ENCODE assay signal across 24 cellular contexts in genomic region chr21:45472445-45473365, GRCh38.
DNase-seq lines count a peak whose midpoint lies in the region; ATAC-seq, FAIRE-seq and TF ChIP-seq lines count a peak whose summit lies in the region.
"Had no signal": no experiment of that assay in that cellular context is flagged by ENCODE, and none has a peak within 500 bp of the region (broad histone marks: within the 10 kb centered on the region; RNA-seq: fewer than 3 reads in every experiment).

No MANE protein-coding gene starts in this region.

- FAIRE-seq in HepG2 (lab: Jason Lieb, UNC), result no peak
- no peak for FAIRE-seq in HTR-8/SVneo (lab: Jason Lieb, UNC)
- FAIRE-seq: GM12892 had no signal

- H3K9me3 Mint-ChIP-seq in Caco-2 (ENCODE audit: unreplicated experiment), result no peaks in the 10 kb centered on the region
- H3K9me3 Mint-ChIP-seq: CD8-positive, alpha-beta memory T cell; central memory CD8-positive, alpha-beta T cell; neural crest cell had no signal

- H3K36me3 Mint-ChIP-seq in Caco-2 (ENCODE audit: insufficient read depth, unreplicated experiment), result peaks cover 58% of the 10 kb centered on the region
- H3K36me3 Mint-ChIP-seq: CD8-positive, alpha-beta memory T cell had no signal

- H3K9me2 ChIP-seq in OCI-LY7 (ENCODE audit: insufficient read depth, low read length), result no peaks in the 10 kb centered on the region
- H3K9me2 ChIP-seq: SK-N-SH had no signal

- TF ChIP-seq CTCF in Caco-2 (IDR thresholded peaks at IDR 0.05; ENCODE audit: insufficient read depth in 1 of 2, low read depth in 1 of 2, low read length in 1 of 2, severe bottlenecking in 1 of 2, unreplicated experiment in 1 of 2), result no peak
- no peak for TF ChIP-seq CTCF in ascending aorta (IDR thresholded peaks at IDR 0.05)
- TF ChIP-seq CTCF in HepG2 (CRISPR knock-in tag; IDR thresholded peaks at IDR 0.05), result peak; percentile 52
- TF ChIP-seq CTCF in OCI-LY7 (conservative IDR thresholded peaks at IDR 0.05; ENCODE audit: low read length), result no peak

- TF ChIP-seq RAD21 in HepG2 (CRISPR knock-in tag; IDR thresholded peaks at IDR 0.05), result no peak; the same call in 1 of the 2 replicates

- H2AFZ ChIP-seq in HepG2 (ENCODE audit: low read length) (no peak overlapping the region), OCI-LY7 (ENCODE audit: low read length) (no peak overlapping the region)

- H3K27me3 Mint-ChIP-seq in Caco-2 (ENCODE audit: insufficient read depth, unreplicated experiment), result no peaks in the 10 kb centered on the region
- H3K27me3 Mint-ChIP-seq: CD8-positive, alpha-beta memory T cell; central memory CD8-positive, alpha-beta T cell had no signal

- no peaks in the 10 kb centered on the region for H4K20me1 ChIP-seq in HepG2 (ENCODE audit: insufficient read depth, low read length)
- no peaks in the 10 kb centered on the region for H4K20me1 ChIP-seq in OCI-LY7 (ENCODE audit: insufficient read depth, low read length)

- H3K27ac Mint-ChIP-seq in Caco-2 (ENCODE audit: unreplicated experiment), result peak overlapping the region; percentile 86
- H3K27ac Mint-ChIP-seq: activated CD4-positive, alpha-beta memory T cell treated with anti-CD3 and anti-CD28 coated beads, Interleukin-2, amount 10 ng/mL, durations not matched to agents 7 days and 5 days; CD8-positive, alpha-beta memory T cell had no signal

- CTCF ChIA-PET in Caco-2 (lab: Charles Lee), result interaction anchor here (1.3 to 1.4 kb wide), 2 partner anchors 13 to 116 kb away, joined by 3 read pairs; no protein-coding TSS in a partner anchor
- CTCF ChIA-PET in HepG2 (lab: Yijun Ruan, JAX; ENCODE audit: low intra/inter-chr PET ratio, low total read pairs), result no interaction called here
- CTCF ChIA-PET in OCI-LY7 (lab: Charles Lee; ENCODE audit: unreplicated experiment), result interaction anchor here (0.6 kb wide), 1 partner anchor 506 kb away, joined by 3 read pairs; no protein-coding TSS in a partner anchor

- H3K4me3 ChIP-seq in Caco-2 (ENCODE audit: low read depth, low read length) (no peak overlapping the region), ascending aorta (no peak overlapping the region), HepG2 (replicated peaks in 1 of 3; ENCODE audit: insufficient read depth in 1 of 3, low read depth in 2 of 3, low read length in 3 of 3) (0 out of 6 replicates have a peak overlapping the region, but pooled peaks of 1 of the 3 experiments have one; percentile 63), OCI-LY7 (ENCODE audit: low read depth, low read length, poor library complexity, severe bottlenecking) (no peak overlapping the region)

- intact Hi-C loops in Caco-2 (cut with micrococcal nuclease; ENCODE audit: unreplicated experiment), result no loop called here
- intact Hi-C loops in ascending aorta (cut with DNase I), result no loop called here
- intact Hi-C loops in HepG2 (cut with micrococcal nuclease; ENCODE audit: unreplicated experiment), result no loop called here
- intact Hi-C loops in OCI-LY7 (cut with micrococcal nuclease; ENCODE audit: unreplicated experiment), result no loop called here

- H3K27ac ChIP-seq in ascending aorta (peak overlapping the region; percentile 87 to 90), HepG2 (ENCODE audit: extremely low read length, insufficient read depth, low read length) (peak overlapping the region; percentile 99), substantia nigra (ENCODE audit: low read depth, low read length, poor library complexity, severe bottlenecking) (peak overlapping the region; percentile 60), OCI-LY7 (ENCODE audit: low read depth, low read length, poor library complexity, severe bottlenecking) (no peak overlapping the region)
- H3K27ac ChIP-seq: epithelial cell of prostate, foreskin keratinocyte had no signal

- H3K4me1 Mint-ChIP-seq in Caco-2 (ENCODE audit: low read depth, unreplicated experiment), result peaks cover 38% of the 10 kb centered on the region

- in situ Hi-C loops in HepG2 (cut with HindIII; ENCODE audit: extremely low pct_ligation_motif_present, low pct_unique_long_range_greater_than_20kb), result no loop called here

- no peak for DNase-seq in Caco-2
- no peak for DNase-seq in ascending aorta (ENCODE audit: low spot score in 2 of 2)
- DNase-seq in HepG2 (ENCODE audit: low spot score), result peak; percentile 37
- DNase-seq in substantia nigra (lab: John Stamatoyannopoulos, UW), result peak in 21 of 49 donors; percentile 14 to 65 (median 47)
- no peak for DNase-seq in NCI-H2107 treated with DMSO at 0.1 percent for 48 hours (lab: John Stamatoyannopoulos, UW; ENCODE audit: unreplicated experiment)
- no peak for DNase-seq in OCI-LY7 (ENCODE audit: low spot score)
- no peak for DNase-seq in amniotic stem cell (lab: John Stamatoyannopoulos, UW)
- DNase-seq in HTR-8/SVneo (ENCODE audit: insufficient read length, low spot score), result no peak
- DNase-seq: activated CD4-positive, alpha-beta memory T cell treated with anti-CD3 and anti-CD28 coated beads, Interleukin-2, amount 10 ng/mL, durations not matched to agents 7 days and 5 days; activated naive CD4-positive, alpha-beta T cell; activated T-cell treated with anti-CD3 and anti-CD28 coated beads for 4 hours; CD8-positive, alpha-beta memory T cell; DMS79; foreskin keratinocyte; Karpas-422; kidney glomerular epithelial cell; NCI-H1930; NCI-H226; NCI-H774; SK-N-SH had no signal

- 62% methylated on average over 30 of the region's 42 CpGs for WGBS in HepG2 (ENCODE audit: low lambda C conversion rate)

- H3K79me2 ChIP-seq in HepG2 (ENCODE audit: insufficient read depth, low read length) (peaks cover 23% of the 10 kb centered on the region), OCI-LY7 (ENCODE audit: insufficient read depth, low read depth, low read length) (no peaks in the 10 kb centered on the region)

- H3K36me3 ChIP-seq in Caco-2 (ENCODE audit: control insufficient read depth, insufficient read depth, low read length), result peaks cover 3% of the 10 kb centered on the region
- H3K36me3 ChIP-seq in ascending aorta, result peaks cover 32 to 50% of the 10 kb centered on the region in 2 donors
- H3K36me3 ChIP-seq in HepG2 (replicated peaks in 1 of 2; ENCODE audit: control insufficient read depth in 1 of 2, insufficient read depth in 2 of 2, low read length in 2 of 2), result peaks cover 12 to 50% of the 10 kb centered on the region in 2 experiments
- no peaks in the 10 kb centered on the region for H3K36me3 ChIP-seq in OCI-LY7 (ENCODE audit: insufficient read depth, low read length)

- peak overlapping the region; percentile 76 for H3K9ac ChIP-seq in HepG2 (ENCODE audit: insufficient read depth, low read depth, low read length)
- H3K9ac ChIP-seq: SK-N-SH had no signal

- TF ChIP-seq EP300 in HepG2 (IDR thresholded peaks at IDR 0.05; ENCODE audit: low read depth in 2 of 2, low read length in 2 of 2), result peak in 1 of 2 experiments; percentile 73; a peak in 2 of 4 replicates
- TF ChIP-seq EP300 in HepG2 (CRISPR knock-in tag; IDR thresholded peaks at IDR 0.05; ENCODE audit: borderline replicate concordance), result peak; percentile 27; the same call in 1 of the 2 replicates

- H3K4me2 ChIP-seq in HepG2 (ENCODE audit: low read depth, low read length) (peak overlapping the region; percentile 86), OCI-LY7 (ENCODE audit: low read length) (no peak overlapping the region)

- TF ChIP-seq POLR2A in HepG2 (IDR thresholded peaks at IDR 0.05; ENCODE audit: insufficient read depth in 1 of 2, low read depth in 2 of 2, low read length in 2 of 2), result no peak

- no TSS peak for BruUV-seq in Caco-2 (replicated peaks; lab: Mats Ljungman, UMichigan)
- BruUV-seq in HepG2 (replicated peaks; lab: Mats Ljungman, UMichigan), result no TSS peak
- no TSS peak for BruUV-seq in OCI-LY7 (replicated peaks; lab: Mats Ljungman, UMichigan)

- H3K4me1 ChIP-seq in Caco-2 (peaks cover 40% of the 10 kb centered on the region), ascending aorta (peaks cover 13 to 28% of the 10 kb centered on the region in 2 donors), HepG2 (ENCODE audit: insufficient read depth, low read length) (peaks cover 65% of the 10 kb centered on the region), OCI-LY7 (ENCODE audit: insufficient read depth, low read length, poor library complexity, severe bottlenecking) (no peaks in the 10 kb centered on the region)

- H3K27me3 ChIP-seq in Caco-2 (replicated peaks; ENCODE audit: control insufficient read depth, insufficient read depth, low read length) (no peaks in the 10 kb centered on the region), ascending aorta (no peaks in the 10 kb centered on the region), HepG2 (ENCODE audit: control insufficient read depth in 1 of 2, insufficient read depth in 2 of 2, low read length in 2 of 2) (no peaks in the 10 kb centered on the region)
- H3K27me3 ChIP-seq: foreskin keratinocyte had no signal

- no peaks in the 10 kb centered on the region for H3K9me3 ChIP-seq in Caco-2
- H3K9me3 ChIP-seq in ascending aorta, result no peaks in the 10 kb centered on the region
- no peaks in the 10 kb centered on the region for H3K9me3 ChIP-seq in HepG2 (ENCODE audit: low read length)
- no peaks in the 10 kb centered on the region for H3K9me3 ChIP-seq in OCI-LY7 (ENCODE audit: low read length)
- H3K9me3 ChIP-seq: SK-N-SH had no signal

- ATAC-seq in HepG2, result peak; percentile 7; the same call in 2 of the 3 replicates
- ATAC-seq: foreskin keratinocyte had no signal

- no peak overlapping the region for H3K4me3 Mint-ChIP-seq in Caco-2 (ENCODE audit: unreplicated experiment)
- H3K4me3 Mint-ChIP-seq: activated CD4-positive, alpha-beta memory T cell treated with anti-CD3 and anti-CD28 coated beads, Interleukin-2, amount 10 ng/mL, durations not matched to agents 7 days and 5 days; CD8-positive, alpha-beta memory T cell; central memory CD8-positive, alpha-beta T cell; neural crest cell had no signal

- POLR2A ChIA-PET in Caco-2 (lab: Charles Lee) (interaction anchor here (1.5 kb wide), 1 partner anchor 143 kb away, joined by 5 read pairs; no protein-coding TSS in a partner anchor), HepG2 (lab: Yijun Ruan, JAX) (interaction anchor here (0.7 to 5.2 kb wide), 25 partner anchors 8 to 185 kb away, joined by 3 to 65 read pairs (median 7); partner anchors contain the start of gene POFUT2), OCI-LY7 (lab: Charles Lee) (no interaction called here)

TF ChIP-seq in HepG2, 621 proteins besides CTCF, POLR2A, EP300 and RAD21 (continues in another document):
- TF ChIP-seq, protein P1, sequence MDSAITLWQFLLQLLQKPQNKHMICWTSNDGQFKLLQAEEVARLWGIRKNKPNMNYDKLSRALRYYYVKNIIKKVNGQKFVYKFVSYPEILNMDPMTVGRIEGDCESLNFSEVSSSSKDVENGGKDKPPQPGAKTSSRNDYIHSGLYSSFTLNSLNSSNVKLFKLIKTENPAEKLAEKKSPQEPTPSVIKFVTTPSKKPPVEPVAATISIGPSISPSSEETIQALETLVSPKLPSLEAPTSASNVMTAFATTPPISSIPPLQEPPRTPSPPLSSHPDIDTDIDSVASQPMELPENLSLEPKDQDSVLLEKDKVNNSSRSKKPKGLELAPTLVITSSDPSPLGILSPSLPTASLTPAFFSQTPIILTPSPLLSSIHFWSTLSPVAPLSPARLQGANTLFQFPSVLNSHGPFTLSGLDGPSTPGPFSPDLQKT (CRISPR knock-in tag; IDR thresholded peaks at IDR 0.05; ENCODE audit: borderline replicate concordance), result no peak
- TF ChIP-seq ARNTL (CRISPR knock-in tag; IDR thresholded peaks at IDR 0.05) (0 out of 2 replicates have a peak, but pooled peaks have one; percentile 7), HNF4G (IDR thresholded peaks at IDR 0.05; ENCODE audit: borderline replicate concordance, low read depth, low read length) (peak; percentile 93), HNF4G (CRISPR knock-in tag; IDR thresholded peaks at IDR 0.05; ENCODE audit: borderline replicate concordance, low read depth) (peak; percentile 71; the same call in 1 of the 2 replicates)
